ENCODE assay signal across 1 cellular context in genomic region chr12:114826233-114826632, GRCh38.
TF ChIP-seq lines count a peak whose summit lies in the region.

No MANE protein-coding gene starts in this region.

TF ChIP-seq in IMR-90, 13 proteins besides CTCF, POLR2A, EP300 and RAD21 (continued from another document):
- TF ChIP-seq, protein P1, sequence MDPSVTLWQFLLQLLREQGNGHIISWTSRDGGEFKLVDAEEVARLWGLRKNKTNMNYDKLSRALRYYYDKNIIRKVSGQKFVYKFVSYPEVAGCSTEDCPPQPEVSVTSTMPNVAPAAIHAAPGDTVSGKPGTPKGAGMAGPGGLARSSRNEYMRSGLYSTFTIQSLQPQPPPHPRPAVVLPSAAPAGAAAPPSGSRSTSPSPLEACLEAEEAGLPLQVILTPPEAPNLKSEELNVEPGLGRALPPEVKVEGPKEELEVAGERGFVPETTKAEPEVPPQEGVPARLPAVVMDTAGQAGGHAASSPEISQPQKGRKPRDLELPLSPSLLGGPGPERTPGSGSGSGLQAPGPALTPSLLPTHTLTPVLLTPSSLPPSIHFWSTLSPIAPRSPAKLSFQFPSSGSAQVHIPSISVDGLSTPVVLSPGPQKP (IDR thresholded peaks at IDR 0.05; ENCODE audit: borderline replicate concordance, low read depth, low read length): no peak
- TF ChIP-seq BHLHE40 (IDR thresholded peaks at IDR 0.05; ENCODE audit: low read depth, low read length) (no peak), MAZ (IDR thresholded peaks at IDR 0.05; ENCODE audit: borderline replicate concordance, low read depth, low read length) (no peak), SMC3 (IDR thresholded peaks at IDR 0.05; ENCODE audit: low read depth, low read length) (no peak), USF2 (IDR thresholded peaks at IDR 0.05; ENCODE audit: low read depth, low read length) (no peak), MXI1 (IDR thresholded peaks at IDR 0.05; ENCODE audit: borderline replicate concordance, low read depth, low read length) (no peak), CHD1 (IDR thresholded peaks at IDR 0.05; ENCODE audit: low read depth, low read length) (no peak), MAFK (IDR thresholded peaks at IDR 0.05; ENCODE audit: low read depth, low read length) (no peak), NFE2L2 (IDR thresholded peaks at IDR 0.05; ENCODE audit: low read depth, low read length) (no peak)
